18 cellular contexts compared by ENCODE assay signal in genomic region chr11:87265915-87266314, GRCh38.
"Had no signal": no experiment of that assay in that cellular context is flagged by ENCODE, and none has a peak within 500 bp of the region (broad histone marks: within the 10 kb centered on the region; RNA-seq: fewer than 3 reads in every experiment).

No MANE protein-coding gene starts in this region.

- H3K4me3 Mint-ChIP-seq: activated CD4-positive, alpha-beta T cell treated with anti-CD3 and anti-CD28 coated beads, Interleukin-2, amount 10 ng/mL, durations not matched to agents 7 days and 5 days; activated naive CD4-positive, alpha-beta T cell treated with anti-CD3 and anti-CD28 coated beads, Interleukin-2, amount 10 ng/mL, durations not matched to agents 7 days and 5 days; brain; endodermal cell; naive B cell had no signal

- FAIRE-seq: kidney had no signal

- H3K4me1 Mint-ChIP-seq: activated CD4-positive, alpha-beta T cell treated with anti-CD3 and anti-CD28 coated beads, Interleukin-2, amount 10 ng/mL, durations not matched to agents 7 days and 5 days; activated naive CD4-positive, alpha-beta T cell treated with anti-CD3 and anti-CD28 coated beads, Interleukin-2, amount 10 ng/mL, durations not matched to agents 7 days and 5 days; endodermal cell; naive B cell had no signal

- ATAC-seq: esophagus mucosa, gastrocnemius medialis, lower lobe of right lung had no signal

- H3K36me3 ChIP-seq: gastrocnemius medialis, lower lobe of right lung, spleen, upper lobe of left lung had no signal

- H3K9me3 Mint-ChIP-seq: activated CD4-positive, alpha-beta T cell treated with anti-CD3 and anti-CD28 coated beads, Interleukin-2, amount 10 ng/mL, durations not matched to agents 7 days and 5 days; activated naive CD4-positive, alpha-beta T cell treated with anti-CD3 and anti-CD28 coated beads, Interleukin-2, amount 10 ng/mL, durations not matched to agents 7 days and 5 days; activated T-helper 2 cell treated with anti-CD3 and anti-CD28 coated beads, Interferon-gamma antibody, Interleukin-2, Interleukin-4, amounts not matched to agents 10 μg/mL and 5 μg/mL and 100 μg/mL, durations not matched to agents 14 hours and 24 hours and 36 hours; brain; endodermal cell; naive B cell had no signal

- H3K4me1 ChIP-seq: lower lobe of right lung, spleen had no signal

- H3K4me3 ChIP-seq: gastrocnemius medialis, lower lobe of right lung, spleen, upper lobe of left lung had no signal

- DNase-seq: activated CD4-positive, alpha-beta T cell treated with anti-CD3 and anti-CD28 coated beads, Interleukin-2, amount 10 ng/mL, durations not matched to agents 7 days and 5 days; activated CD4-positive, CD25-positive, alpha-beta regulatory T cell; activated naive CD4-positive, alpha-beta T cell treated with anti-CD3 and anti-CD28 coated beads, Interleukin-2, amount 10 ng/mL, durations not matched to agents 7 days and 5 days; activated T-cell treated with anti-CD3 and anti-CD28 coated beads for 4 hours; endodermal cell; gastrocnemius medialis; kidney; lower lobe of right lung; naive B cell; posterior cingulate gyrus; spleen; stimulated activated CD4-positive, alpha-beta T cell treated with anti-CD3 and anti-CD28 coated beads, Interleukin-2, amount 100 ng/mL, for 24 hours; stimulated activated naive CD4-positive, alpha-beta T cell; substantia nigra; upper lobe of left lung had no signal

- H3K27me3 ChIP-seq: gastrocnemius medialis, spleen, upper lobe of left lung had no signal

- H3K27ac Mint-ChIP-seq: activated CD4-positive, alpha-beta T cell treated with anti-CD3 and anti-CD28 coated beads, Interleukin-2, amount 10 ng/mL, durations not matched to agents 7 days and 5 days; activated naive CD4-positive, alpha-beta T cell treated with anti-CD3 and anti-CD28 coated beads, Interleukin-2, amount 10 ng/mL, durations not matched to agents 7 days and 5 days; activated T-helper 2 cell treated with anti-CD3 and anti-CD28 coated beads, Interferon-gamma antibody, Interleukin-2, Interleukin-4, amounts not matched to agents 10 μg/mL and 5 μg/mL and 100 μg/mL, durations not matched to agents 14 hours and 24 hours and 36 hours; endodermal cell; naive B cell had no signal

- H3K27me3 Mint-ChIP-seq: activated CD4-positive, alpha-beta T cell treated with anti-CD3 and anti-CD28 coated beads, Interleukin-2, amount 10 ng/mL, durations not matched to agents 7 days and 5 days; activated naive CD4-positive, alpha-beta T cell treated with anti-CD3 and anti-CD28 coated beads, Interleukin-2, amount 10 ng/mL, durations not matched to agents 7 days and 5 days; brain; naive B cell had no signal

- H3K9me3 ChIP-seq: gastrocnemius medialis, lower lobe of right lung, spleen, upper lobe of left lung had no signal

- H3K27ac ChIP-seq: gastrocnemius medialis, lower lobe of right lung, spleen, upper lobe of left lung had no signal

- H3K36me3 Mint-ChIP-seq: activated naive CD4-positive, alpha-beta T cell treated with anti-CD3 and anti-CD28 coated beads, Interleukin-2, amount 10 ng/mL, durations not matched to agents 7 days and 5 days; brain; naive B cell had no signal
